ENCODE assay signal across 11 cellular contexts in genomic region chr6:144364208-144364718, GRCh38.
DNase-seq lines count a peak whose midpoint lies in the region; ATAC-seq and TF ChIP-seq lines count a peak whose summit lies in the region.
"Had no signal": no experiment of that assay in that cellular context is flagged by ENCODE, and none has a peak within 500 bp of the region (broad histone marks: within the 10 kb centered on the region; RNA-seq: fewer than 3 reads in every experiment).

No MANE protein-coding gene starts in this region.

- no peaks in the 10 kb centered on the region for H3K9me3 Mint-ChIP-seq in activated T-cell treated with anti-CD3 and anti-CD28 coated beads, Interleukin-2, amount 50 U/mL, for 24 hours
- H3K9me3 Mint-ChIP-seq in stimulated activated memory B cell treated with anti-CD40 and anti-IgM and Interleukin-4, amounts not matched to agents 10 μg/mL and 1 μg/mL and 100 μg/mL, for 72 hours, result no peaks in the 10 kb centered on the region

- H3K4me3 Mint-ChIP-seq in activated T-cell treated with anti-CD3 and anti-CD28 coated beads, Interleukin-2, amount 50 U/mL, for 24 hours, result peak overlapping the region; percentile 10
- H3K4me3 Mint-ChIP-seq in stimulated activated memory B cell treated with anti-CD40 and anti-IgM and Interleukin-4, amounts not matched to agents 10 μg/mL and 1 μg/mL and 100 μg/mL, for 72 hours, result peak overlapping the region; percentile 7

- no peaks in the 10 kb centered on the region for H3K27me3 ChIP-seq in aorta (ENCODE audit: control insufficient read depth in 1 of 2, insufficient read depth in 2 of 2, low read length in 1 of 2)

- no peaks in the 10 kb centered on the region for H3K27me3 Mint-ChIP-seq in activated T-cell treated with anti-CD3 and anti-CD28 coated beads, Interleukin-2, amount 50 U/mL, for 24 hours
- H3K27me3 Mint-ChIP-seq in stimulated activated memory B cell treated with anti-CD40 and anti-IgM and Interleukin-4, amounts not matched to agents 10 μg/mL and 1 μg/mL and 100 μg/mL, for 72 hours, result no peaks in the 10 kb centered on the region

- DNase-seq in activated T-cell treated with anti-CD3 and anti-CD28 coated beads, Interleukin-2, amount 50 U/mL, for 24 hours, result no peak
- DNase-seq in activated T-cell treated with anti-CD3 and anti-CD28 coated beads, Interleukin-2, amount 50 U/mL, for 1 hour, result no peak
- peak; percentile 81 for DNase-seq in MV-4-11 (lab: John Stamatoyannopoulos, UW)
- DNase-seq in fibroblast of the aortic adventitia (ENCODE audit: low read depth), result no peak
- DNase-seq in NCI-H446 treated with DMSO at 0.1 percent for 48 hours (lab: John Stamatoyannopoulos, UW), result no peak
- no peak for DNase-seq in aorta
- DNase-seq in sciatic nerve (ENCODE audit: low spot score), result no peak
- DNase-seq: activated naive CD4-positive, alpha-beta T cell treated with Interleukin-2 at 50 U/mL for 16 hours; NCI-H2029 had no signal

- H3K4me1 ChIP-seq in aorta (ENCODE audit: control insufficient read depth in 1 of 2, insufficient read depth in 2 of 2, low read length in 2 of 2), result peaks cover 3 to 4% of the 10 kb centered on the region in 2 donors

- H3K27ac Mint-ChIP-seq in activated T-cell treated with anti-CD3 and anti-CD28 coated beads, Interleukin-2, amount 50 U/mL, for 24 hours, result peak overlapping the region; percentile 42
- H3K27ac Mint-ChIP-seq in stimulated activated memory B cell treated with anti-CD40 and anti-IgM and Interleukin-4, amounts not matched to agents 10 μg/mL and 1 μg/mL and 100 μg/mL, for 72 hours, result peak overlapping the region; percentile 21

- no peak for ATAC-seq in stimulated activated memory B cell treated with anti-CD40 and anti-IgM and Interleukin-4, amounts not matched to agents 10 μg/mL and 1 μg/mL and 100 μg/mL, for 72 hours
- no peak for ATAC-seq in aorta (ENCODE audit: low FRiP score)
- ATAC-seq in sciatic nerve, result no peak
- ATAC-seq: HCT116 had no signal

- no peak overlapping the region for H3K27ac ChIP-seq in aorta (ENCODE audit: low read depth in 1 of 2, low read length in 2 of 2)

- H3K36me3 ChIP-seq in aorta (ENCODE audit: control insufficient read depth in 1 of 2, insufficient read depth in 2 of 2, low read length in 1 of 2), result no peaks in the 10 kb centered on the region

- WGBS in aorta, 2 donors, result 91 to 92% methylated on average over 7 of the region's 7 CpGs

- H3K4me3 ChIP-seq in fibroblast of the aortic adventitia (ENCODE audit: low read depth, low read length) (peak overlapping the region; percentile 10), aorta (ENCODE audit: low read length in 2 of 2) (no peak overlapping the region)

- H3K9me3 ChIP-seq in aorta (ENCODE audit: control insufficient read depth, low read length), result no peaks in the 10 kb centered on the region

- no peak for TF ChIP-seq CTCF in fibroblast of the aortic adventitia (IDR thresholded peaks at IDR 0.05; ENCODE audit: insufficient read depth, low read length)

- H3K4me1 Mint-ChIP-seq in activated T-cell treated with anti-CD3 and anti-CD28 coated beads, Interleukin-2, amount 50 U/mL, for 24 hours (ENCODE audit: low read depth), result peaks cover 65% of the 10 kb centered on the region
- H3K4me1 Mint-ChIP-seq in stimulated activated memory B cell treated with anti-CD40 and anti-IgM and Interleukin-4, amounts not matched to agents 10 μg/mL and 1 μg/mL and 100 μg/mL, for 72 hours, result peaks cover 53% of the 10 kb centered on the region

- intact Hi-C loops in aorta (cut with DNase I) (no loop called here), sciatic nerve (cut with DNase I) (no loop called here)

- peaks cover 15% of the 10 kb centered on the region for H3K36me3 Mint-ChIP-seq in activated T-cell treated with anti-CD3 and anti-CD28 coated beads, Interleukin-2, amount 50 U/mL, for 24 hours (ENCODE audit: low read depth)
- H3K36me3 Mint-ChIP-seq in stimulated activated memory B cell treated with anti-CD40 and anti-IgM and Interleukin-4, amounts not matched to agents 10 μg/mL and 1 μg/mL and 100 μg/mL, for 72 hours, result peaks cover 8% of the 10 kb centered on the region
